13 cellular contexts compared by ENCODE assay signal in the genomic region with DNA sequence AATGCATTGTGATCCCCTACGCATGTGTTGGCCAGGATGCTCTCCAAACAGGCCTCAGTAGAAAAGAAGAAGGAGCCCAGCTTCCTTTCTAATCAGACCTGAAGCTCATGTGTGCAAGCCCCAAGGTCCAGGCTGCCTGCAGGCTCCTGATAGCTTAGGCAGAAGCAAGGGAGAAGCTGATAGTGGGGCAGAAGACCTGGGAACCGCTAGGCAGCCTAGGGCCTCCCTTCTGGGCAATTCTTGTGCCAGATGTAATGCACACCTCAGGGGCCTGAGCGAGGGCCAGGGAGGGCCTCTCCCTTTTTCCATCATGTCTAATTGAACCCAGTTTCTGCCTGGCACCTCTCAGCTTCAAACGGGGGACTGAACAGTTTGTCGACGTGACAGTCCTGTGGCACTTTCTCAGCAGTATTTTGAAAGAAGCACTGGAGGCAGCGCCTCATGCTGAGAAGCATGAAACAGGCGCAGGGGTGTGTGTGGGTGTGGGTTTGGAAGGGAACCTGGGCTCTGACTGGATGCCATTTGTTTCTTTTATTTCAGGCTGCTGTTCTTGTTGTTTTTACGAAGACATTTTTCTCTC.
"Had no signal": no experiment of that assay in that cellular context is flagged by ENCODE, and none has a peak within 500 bp of the region (broad histone marks: within the 10 kb centered on the region; RNA-seq: fewer than 3 reads in every experiment).

No MANE protein-coding gene starts in this region.

- H3K27ac Mint-ChIP-seq: activated CD4-positive, alpha-beta memory T cell treated with anti-CD3 and anti-CD28 coated beads for 36 hours; activated naive CD8-positive, alpha-beta T cell treated with anti-CD3 and anti-CD28 coated beads, Interleukin-2, amount 10 ng/mL, durations not matched to agents 7 days and 5 days; progenitor cell of endocrine pancreas; stimulated activated naive B cell treated with anti-CD40 and anti-IgM and Interleukin-4, amounts not matched to agents 10 μg/mL and 1 μg/mL and 100 μg/mL, for 72 hours; T-helper 2 cell treated with Interferon-gamma antibody and Interleukin-4, amounts not matched to agents 5 μg/mL and 100 μg/mL, for 36 hours; type B pancreatic cell had no signal

- H3K27ac ChIP-seq: VCaP had no signal

- DNase-seq: activated CD4-positive, alpha-beta memory T cell treated with anti-CD3 and anti-CD28 coated beads for 36 hours; activated gamma-delta T cell treated with Interleukin-2 at 50 U/mL for 16 hours; activated naive CD8-positive, alpha-beta T cell treated with anti-CD3 and anti-CD28 coated beads, Interleukin-2, amount 10 ng/mL, durations not matched to agents 7 days and 5 days; activated T-cell treated with anti-CD3 and anti-CD28 coated beads, Interleukin-2, amount 50 U/mL, for 48 hours; aorta; left ventricle myocardium superior; right cardiac atrium; stimulated activated naive B cell treated with anti-CD40 and anti-IgM and Interleukin-4, amounts not matched to agents 10 μg/mL and 1 μg/mL and 100 μg/mL, for 72 hours; SW 1271 had no signal

- H3K27me3 Mint-ChIP-seq: stimulated activated naive B cell treated with anti-CD40 and anti-IgM and Interleukin-4, amounts not matched to agents 10 μg/mL and 1 μg/mL and 100 μg/mL, for 72 hours had no signal

- ATAC-seq: left ventricle myocardium superior; right cardiac atrium; stimulated activated naive B cell treated with anti-CD40 and anti-IgM and Interleukin-4, amounts not matched to agents 10 μg/mL and 1 μg/mL and 100 μg/mL, for 72 hours had no signal

- H3K9me3 Mint-ChIP-seq: activated naive CD8-positive, alpha-beta T cell treated with anti-CD3 and anti-CD28 coated beads, Interleukin-2, amount 10 ng/mL, durations not matched to agents 7 days and 5 days; stimulated activated naive B cell treated with anti-CD40 and anti-IgM and Interleukin-4, amounts not matched to agents 10 μg/mL and 1 μg/mL and 100 μg/mL, for 72 hours; type B pancreatic cell had no signal

- H3K36me3 Mint-ChIP-seq: activated CD4-positive, alpha-beta memory T cell treated with anti-CD3 and anti-CD28 coated beads for 36 hours; activated naive CD8-positive, alpha-beta T cell treated with anti-CD3 and anti-CD28 coated beads, Interleukin-2, amount 10 ng/mL, durations not matched to agents 7 days and 5 days; stimulated activated naive B cell treated with anti-CD40 and anti-IgM and Interleukin-4, amounts not matched to agents 10 μg/mL and 1 μg/mL and 100 μg/mL, for 72 hours; type B pancreatic cell had no signal

- H3K4me3 Mint-ChIP-seq: activated CD4-positive, alpha-beta memory T cell treated with anti-CD3 and anti-CD28 coated beads for 36 hours; activated naive CD8-positive, alpha-beta T cell treated with anti-CD3 and anti-CD28 coated beads, Interleukin-2, amount 10 ng/mL, durations not matched to agents 7 days and 5 days; stimulated activated naive B cell treated with anti-CD40 and anti-IgM and Interleukin-4, amounts not matched to agents 10 μg/mL and 1 μg/mL and 100 μg/mL, for 72 hours; T-helper 2 cell treated with Interferon-gamma antibody and Interleukin-4, amounts not matched to agents 5 μg/mL and 100 μg/mL, for 36 hours; type B pancreatic cell had no signal
